17 cellular contexts compared by ENCODE assay signal in genomic region chr2:31078579-31079105, GRCh38. TPM values are rescaled to one million over a fixed set of nuclear protein-coding genes. Genes with fewer than 3 reads are reported as not detected.
DNase-seq lines count a peak whose midpoint lies in the region; TF ChIP-seq lines count a peak whose summit lies in the region.
"Had no signal": no experiment of that assay in that cellular context is flagged by ENCODE, and none has a peak within 500 bp of the region (broad histone marks: within the 10 kb centered on the region; RNA-seq: fewer than 3 reads in every experiment).

No MANE protein-coding gene starts in this region.

- H3K36me3 Mint-ChIP-seq in osteocyte (ENCODE audit: unreplicated experiment), result no peaks in the 10 kb centered on the region
- H3K36me3 Mint-ChIP-seq in CD8-positive, alpha-beta memory T cell, result no peaks in the 10 kb centered on the region

- H3K4me1 Mint-ChIP-seq in osteocyte (ENCODE audit: unreplicated experiment), result peaks cover 17% of the 10 kb centered on the region
- H3K4me1 Mint-ChIP-seq in CD8-positive, alpha-beta memory T cell, result no peaks in the 10 kb centered on the region

- H3K27ac ChIP-seq in mammary epithelial cell (ENCODE audit: insufficient read depth, low read depth, low read length) (no peak overlapping the region), breast epithelium (no peak overlapping the region), ascending aorta (no peak overlapping the region)
- no peak overlapping the region for H3K27ac ChIP-seq in CD8-positive, alpha-beta memory T cell (ENCODE audit: low read depth, low read length)
- H3K27ac ChIP-seq: BLaER1 treated with 17β-estradiol and CSF1 and Interleukin-3, amounts not matched to agents 10 nM and 100 nM had no signal

- no TSS peak for BruUV-seq in mammary epithelial cell (replicated peaks; lab: Mats Ljungman, UMichigan)

- H3K4me1 ChIP-seq in mammary epithelial cell (ENCODE audit: insufficient read depth, low read length) (peaks cover 16% of the 10 kb centered on the region), breast epithelium (no peaks in the 10 kb centered on the region), ascending aorta (no peaks in the 10 kb centered on the region)
- no peaks in the 10 kb centered on the region for H3K4me1 ChIP-seq in CD8-positive, alpha-beta memory T cell (ENCODE audit: insufficient read depth, low read length)

- CTCF ChIA-PET in mammary epithelial cell (lab: Charles Lee; ENCODE audit: low non-redundant PET), result no interaction called here
- CTCF ChIA-PET in CD8-positive, alpha-beta memory T cell (lab: Charles Lee), result no interaction called here

- dilution Hi-C loops in mammary epithelial cell (cut with HindIII; ENCODE audit: low sequenced_read_pairs), result no loop called here

- H3K27me3 Mint-ChIP-seq in osteocyte (ENCODE audit: unreplicated experiment), result peaks cover 3% of the 10 kb centered on the region
- peaks cover 9 to 14% of the 10 kb centered on the region in 2 donors for H3K27me3 Mint-ChIP-seq in CD8-positive, alpha-beta memory T cell

- H3K4me3 Mint-ChIP-seq in osteocyte (ENCODE audit: unreplicated experiment), result no peak overlapping the region
- no peak overlapping the region for H3K4me3 Mint-ChIP-seq in CD8-positive, alpha-beta memory T cell

- no peak overlapping the region for H3K27ac Mint-ChIP-seq in osteocyte (ENCODE audit: unreplicated experiment)
- H3K27ac Mint-ChIP-seq in CD8-positive, alpha-beta memory T cell, result no peak overlapping the region

- DNase-seq in mammary epithelial cell, result peak; percentile 24
- DNase-seq in breast epithelium (ENCODE audit: low spot score in 2 of 2), result no peak
- peak; percentile 45 for DNase-seq in epithelial cell of esophagus (ENCODE audit: low read depth)
- peak; percentile 62 for DNase-seq in osteocyte (ENCODE audit: extremely low spot score, unreplicated experiment)
- DNase-seq in ascending aorta (ENCODE audit: low spot score in 2 of 2), result no peak
- no peak for DNase-seq in NOMO-1 treated with dmso at 0.1 percent for 144 hours (lab: John Stamatoyannopoulos, UW; ENCODE audit: unreplicated experiment)
- no peak for DNase-seq in CD8-positive, alpha-beta memory T cell
- DNase-seq in T-helper 9 cell, result no peak
- DNase-seq: 8988T, NCI-H1436, NCI-H2029, NCI-H2171, NCI-H446 treated with DMSO at 0.1 percent for 48 hours, NCI-H748 treated with DMSO at 0.1 percent for 48 hours, SK-N-SH had no signal

- no peak overlapping the region for H3K4me2 ChIP-seq in mammary epithelial cell (ENCODE audit: insufficient read depth, low read depth, low read length)
- H3K4me2 ChIP-seq: BLaER1 treated with 17β-estradiol and CSF1 and Interleukin-3, amounts not matched to agents 10 nM and 100 nM; SK-N-SH had no signal

- no peaks in the 10 kb centered on the region for H4K20me1 ChIP-seq in mammary epithelial cell (ENCODE audit: insufficient read depth, low read length)

- in situ Hi-C loops in mammary epithelial cell (cut with MboI; ENCODE audit: low sequenced_read_pairs in 2 of 2), result no loop called here

- H3K9ac ChIP-seq in mammary epithelial cell (ENCODE audit: insufficient read depth, low read length), result no peak overlapping the region
- H3K9ac ChIP-seq: BLaER1 treated with 17β-estradiol and CSF1 and Interleukin-3, amounts not matched to agents 10 nM and 100 nM; SK-N-SH had no signal

- no peak overlapping the region for H3K4me3 ChIP-seq in mammary epithelial cell (replicated peaks in 1 of 3; ENCODE audit: insufficient read depth in 1 of 3, low read depth in 2 of 3, low read length in 3 of 3)
- H3K4me3 ChIP-seq in breast epithelium, result no peak overlapping the region
- H3K4me3 ChIP-seq in epithelial cell of esophagus (ENCODE audit: low read length), result no peak overlapping the region
- H3K4me3 ChIP-seq in ascending aorta, result no peak overlapping the region
- H3K4me3 ChIP-seq in CD8-positive, alpha-beta memory T cell (ENCODE audit: low read length), result no peak overlapping the region
- H3K4me3 ChIP-seq: BLaER1 treated with 17β-estradiol and CSF1 and Interleukin-3, amounts not matched to agents 10 nM and 100 nM; K562 had no signal

- H3K9me3 Mint-ChIP-seq in osteocyte (ENCODE audit: unreplicated experiment), result no peaks in the 10 kb centered on the region
- peaks cover 0 to 1% (median 0%) of the 10 kb centered on the region in 5 donors for H3K9me3 Mint-ChIP-seq in CD8-positive, alpha-beta memory T cell

- no peaks in the 10 kb centered on the region for H3K36me3 ChIP-seq in mammary epithelial cell (ENCODE audit: insufficient read depth, low read length)
- no peaks in the 10 kb centered on the region for H3K36me3 ChIP-seq in breast epithelium
- H3K36me3 ChIP-seq in ascending aorta, result no peaks in the 10 kb centered on the region
- H3K36me3 ChIP-seq in CD8-positive, alpha-beta memory T cell (ENCODE audit: insufficient read depth, low read length), result no peaks in the 10 kb centered on the region

- 79% methylated on average over 6 of the region's 6 CpGs for WGBS in mammary epithelial cell (ENCODE audit: low coverage, missing lambda C conversion rate)

- TF ChIP-seq POLR2A in breast epithelium (IDR thresholded peaks at IDR 0.05), result no peak

- POLR2A ChIA-PET in CD8-positive, alpha-beta memory T cell (lab: Charles Lee), result no interaction called here

- H3K9me3 ChIP-seq in mammary epithelial cell (replicated peaks; ENCODE audit: insufficient read depth, low read length) (no peaks in the 10 kb centered on the region), breast epithelium (no peaks in the 10 kb centered on the region), ascending aorta (no peaks in the 10 kb centered on the region)
- no peaks in the 10 kb centered on the region for H3K9me3 ChIP-seq in CD8-positive, alpha-beta memory T cell (ENCODE audit: low read length)
- H3K9me3 ChIP-seq: BLaER1 treated with 17β-estradiol and CSF1 and Interleukin-3, amounts not matched to agents 10 nM and 100 nM; SK-N-SH had no signal

- H3K79me2 ChIP-seq in mammary epithelial cell (ENCODE audit: insufficient read depth, low read length), result peaks cover 23% of the 10 kb centered on the region

- no peak overlapping the region for H2AFZ ChIP-seq in mammary epithelial cell (ENCODE audit: low read depth, low read length)

- no peaks in the 10 kb centered on the region for H3K27me3 ChIP-seq in mammary epithelial cell (ENCODE audit: insufficient read depth, low read length)
- H3K27me3 ChIP-seq in breast epithelium, result no peaks in the 10 kb centered on the region
- no peaks in the 10 kb centered on the region for H3K27me3 ChIP-seq in ascending aorta
- no peaks in the 10 kb centered on the region for H3K27me3 ChIP-seq in CD8-positive, alpha-beta memory T cell (ENCODE audit: insufficient read depth, low read length, poor library complexity, severe bottlenecking)
- H3K27me3 ChIP-seq: BLaER1 treated with 17β-estradiol and CSF1 and Interleukin-3, amounts not matched to agents 10 nM and 100 nM had no signal

- TF ChIP-seq CTCF in mammary epithelial cell (conservative IDR thresholded peaks at IDR 0.05 in 1 of 2, IDR thresholded peaks at IDR 0.05 in 1 of 2; ENCODE audit: extremely low read depth in 1 of 2, insufficient read depth in 1 of 2, low read depth in 1 of 2, low read length in 2 of 2) (no peak), breast epithelium (IDR thresholded peaks at IDR 0.05) (no peak), epithelial cell of esophagus (IDR thresholded peaks at IDR 0.05; ENCODE audit: insufficient read depth, low read depth, low read length, missing control alignments) (no peak), osteocyte (IDR thresholded peaks at IDR 0.05) (no peak), ascending aorta (IDR thresholded peaks at IDR 0.05) (no peak)

- intact Hi-C loops in mammary epithelial cell (cut with micrococcal nuclease), result no loop called here
- intact Hi-C loops in breast epithelium (cut with DNase I; ENCODE audit: low total_unique reads), result no loop called here
- intact Hi-C loops in ascending aorta (cut with DNase I), result no loop called here

RNA-seq across cellular contexts. Expression of gene GALNT14, which starts 59.6 kb away (rescaled TPM):
- total RNA-seq in mammary epithelial cell (10 to 100 TPM; 12.7 to 29.9 TPM), breast epithelium (1 to 10 TPM in 2 of 3 donors, under 1 TPM in 1; 0.16 to 4.3 (median 4.1) TPM), osteocyte (3.6 and 4.1 TPM in 2 replicates), ascending aorta (not detected)
- 51.6 TPM for polyA plus RNA-seq in mammary epithelial cell
- 52.9 TPM for polyA minus RNA-seq in mammary epithelial cell
- under 1 TPM; 0.62 to 0.74 TPM for total RNA-seq in CD8-positive, alpha-beta memory T cell
- polyA plus RNA-seq in CD8-positive, alpha-beta memory T cell, result not detected
- total RNA-seq: K562 had no signal

Comparison
In these comparisons a context has a peak if more than half of its experiments do, and no peak if none do; other contexts are left out.
1. DNase-seq: peak in mammary epithelial cell (single experiment), epithelial cell of esophagus (single experiment) and osteocyte (single experiment); none in breast epithelium (0 of 2), ascending aorta (0 of 2), NOMO-1 treated with dmso at 0.1 percent for 144 hours (single experiment), CD8-positive, alpha-beta memory T cell (0 of 5) and T-helper 9 cell (single experiment).